Comparison of ENCODE assay signal across 8 cellular contexts in genomic region chr10:49512121-49512809, GRCh38. TPM values are rescaled to one million over a fixed set of nuclear protein-coding genes. Genes with fewer than 3 reads are reported as not detected.
DNase-seq lines count a peak whose midpoint lies in the region; ATAC-seq and TF ChIP-seq lines count a peak whose summit lies in the region.

No MANE protein-coding gene starts in this region.

- TF ChIP-seq POLR2A in esophagus squamous epithelium (IDR thresholded peaks at IDR 0.05): no peak

- ATAC-seq in HG02610 (IDR thresholded peaks at IDR 0.05; ENCODE audit: unreplicated experiment) (peak; percentile 43), HG03460 (IDR thresholded peaks at IDR 0.05; ENCODE audit: unreplicated experiment) (no peak)

- no peaks in the 10 kb centered on the region for H3K9me3 ChIP-seq in DOHH2 (ENCODE audit: control insufficient read depth, insufficient read depth, low read length)
- no peaks in the 10 kb centered on the region for H3K9me3 ChIP-seq in esophagus squamous epithelium
- no peaks in the 10 kb centered on the region for H3K9me3 ChIP-seq in parathyroid adenoma (ENCODE audit: control insufficient read depth, low read length)
- no peaks in the 10 kb centered on the region for H3K9me3 ChIP-seq in effector memory CD4-positive, alpha-beta T cell (ENCODE audit: control insufficient read depth, low read length)

- no peaks in the 10 kb centered on the region for H3K9me2 ChIP-seq in DOHH2 (replicated peaks; ENCODE audit: control insufficient read depth, low read length)

- peak; percentile 11 for DNase-seq in RPMI7951 (ENCODE audit: low read depth)
- DNase-seq in esophagus squamous epithelium (lab: John Stamatoyannopoulos, UW): no peak
- no peak for DNase-seq in effector memory CD4-positive, alpha-beta T cell
- DNase-seq in activated CD4-positive, CD25-positive, alpha-beta regulatory T cell treated with anti-CD3 and anti-CD28 coated beads, Interleukin-2, amount 50 U/mL, for 72 hours: no peak

- H3K9ac ChIP-seq in parathyroid adenoma: no peak overlapping the region

- no peak overlapping the region for H3K4me2 ChIP-seq in DOHH2 (ENCODE audit: low read length)
- H3K4me2 ChIP-seq in parathyroid adenoma (ENCODE audit: low read length): no peak overlapping the region

- no peak overlapping the region for H3K4me3 ChIP-seq in DOHH2 (ENCODE audit: low read length)
- H3K4me3 ChIP-seq in esophagus squamous epithelium: no peak overlapping the region
- no peak overlapping the region for H3K4me3 ChIP-seq in parathyroid adenoma (ENCODE audit: low read depth, low read length)
- no peak overlapping the region for H3K4me3 ChIP-seq in effector memory CD4-positive, alpha-beta T cell (ENCODE audit: insufficient read depth, low read depth, low read length, poor library complexity, severe bottlenecking)

- H3K36me3 ChIP-seq in DOHH2 (ENCODE audit: control insufficient read depth, low read length): peaks cover 3% of the 10 kb centered on the region
- peaks cover 0 to 30% (median 0%) of the 10 kb centered on the region in 3 donors for H3K36me3 ChIP-seq in esophagus squamous epithelium
- H3K36me3 ChIP-seq in parathyroid adenoma (ENCODE audit: control insufficient read depth, insufficient read depth, low read length): no peaks in the 10 kb centered on the region
- peaks cover 10% of the 10 kb centered on the region for H3K36me3 ChIP-seq in effector memory CD4-positive, alpha-beta T cell (ENCODE audit: control insufficient read depth, insufficient read depth, low read length)

- no peak overlapping the region for H2AFZ ChIP-seq in parathyroid adenoma

- no peaks in the 10 kb centered on the region for H3K79me2 ChIP-seq in DOHH2 (ENCODE audit: control insufficient read depth, low read length)
- peaks cover 5% of the 10 kb centered on the region for H3K79me2 ChIP-seq in parathyroid adenoma

- TF ChIP-seq CTCF in DOHH2 (IDR thresholded peaks at IDR 0.05; ENCODE audit: low read depth, low read length, poor library complexity, severe bottlenecking): peak; percentile 69
- peak in 5 of 6 experiments; percentile 43 to 66 (median 44) for TF ChIP-seq CTCF in esophagus squamous epithelium (IDR thresholded peaks at IDR 0.05)
- peak; percentile 62 for TF ChIP-seq CTCF in parathyroid adenoma (IDR thresholded peaks at IDR 0.05)

- no peaks in the 10 kb centered on the region for H3K4me1 ChIP-seq in DOHH2 (ENCODE audit: control insufficient read depth, low read length)
- peaks cover 0 to 36% (median 4%) of the 10 kb centered on the region in 3 donors for H3K4me1 ChIP-seq in esophagus squamous epithelium
- H3K4me1 ChIP-seq in parathyroid adenoma: no peaks in the 10 kb centered on the region
- peaks cover 16% of the 10 kb centered on the region for H3K4me1 ChIP-seq in effector memory CD4-positive, alpha-beta T cell (ENCODE audit: control insufficient read depth, insufficient read depth, low read length, poor library complexity, severe bottlenecking)

- H3K27me3 ChIP-seq in DOHH2 (ENCODE audit: control insufficient read depth, low read length) (no peaks in the 10 kb centered on the region), esophagus squamous epithelium (no peaks in the 10 kb centered on the region), parathyroid adenoma (ENCODE audit: control insufficient read depth, insufficient read depth, low read length) (no peaks in the 10 kb centered on the region)
- no peaks in the 10 kb centered on the region for H3K27me3 ChIP-seq in effector memory CD4-positive, alpha-beta T cell (replicated peaks; ENCODE audit: control insufficient read depth, insufficient read depth, low read length, poor library complexity, severe bottlenecking)

- H3F3A ChIP-seq in DOHH2 (ENCODE audit: control insufficient read depth, insufficient read depth): no peaks in the 10 kb centered on the region

- H4K20me1 ChIP-seq in DOHH2 (ENCODE audit: control insufficient read depth, insufficient read depth, low read depth, low read length): 0 out of 2 replicates have a peak, but pooled peaks cover 3% of the 10 kb centered on the region

- 43 to 54% methylated on average over 4 of the region's 4 CpGs for WGBS in esophagus squamous epithelium, 2 donors

- no peak overlapping the region for H3K27ac ChIP-seq in DOHH2 (ENCODE audit: low read depth, low read length)
- no peak overlapping the region for H3K27ac ChIP-seq in esophagus squamous epithelium
- H3K27ac ChIP-seq in parathyroid adenoma: no peak overlapping the region
- H3K27ac ChIP-seq in effector memory CD4-positive, alpha-beta T cell (ENCODE audit: insufficient read depth, low read length, poor library complexity, severe bottlenecking): no peak overlapping the region

- intact Hi-C loops in esophagus squamous epithelium (cut with DNase I): loop anchor here (10.0 kb wide), 1 partner anchor 537 kb away; no protein-coding TSS in a partner anchor

RNA-seq across cellular contexts. Expression of gene ERCC6, which starts 26.7 kb away (rescaled TPM):
- total RNA-seq in RPMI7951 (2014; rRNA removed; shearing (Covaris generic)): 7.8 and 8.1 TPM in 2 replicates
- total RNA-seq in esophagus squamous epithelium: 10 to 100 TPM in 2 of 4 donors, 1 to 10 TPM in 2; 8.5 to 17.9 (median 9.8) TPM
